Comparison of ENCODE assay signal across 10 cellular contexts in genomic region chr6:41449399-41450245, GRCh38.
DNase-seq lines count a peak whose midpoint lies in the region; ATAC-seq and TF ChIP-seq lines count a peak whose summit lies in the region.
"Had no signal": no experiment of that assay in that cellular context is flagged by ENCODE, and none has a peak within 500 bp of the region (broad histone marks: within the 10 kb centered on the region; RNA-seq: fewer than 3 reads in every experiment).

No MANE protein-coding gene starts in this region.

- H3T11ph ChIP-seq in H9 (ENCODE audit: low read length): no peak overlapping the region

- no peak overlapping the region for H3K18ac ChIP-seq in H9 (ENCODE audit: insufficient read length, low read depth, low read length)

- H2BK5ac ChIP-seq in H9 (ENCODE audit: insufficient read length, low read length): no peak overlapping the region

- no peaks in the 10 kb centered on the region for H3K79me2 ChIP-seq in H9 (ENCODE audit: insufficient read depth, low read length)

- no peaks in the 10 kb centered on the region for H3K23me2 ChIP-seq in H9 (ENCODE audit: insufficient read length, low read depth, low read length, poor library complexity, severe bottlenecking)

- no peak overlapping the region for H4K5ac ChIP-seq in H9 (ENCODE audit: insufficient read length, low read depth, low read length)

- H3K27me3 ChIP-seq in cardiac muscle cell: no peaks in the 10 kb centered on the region
- H3K27me3 ChIP-seq in left lung: peaks cover 0 to 18% of the 10 kb centered on the region in 2 donors
- H3K27me3 ChIP-seq in H9 (ENCODE audit: insufficient read depth, low read length): no peaks in the 10 kb centered on the region

- H3K36me3 ChIP-seq in cardiac muscle cell: no peaks in the 10 kb centered on the region
- H3K36me3 ChIP-seq in left lung: no peaks in the 10 kb centered on the region
- H3K36me3 ChIP-seq: thoracic aorta had no signal

- H3K27me3 Mint-ChIP-seq in H9 (ENCODE audit: low read depth): peaks cover 73% of the 10 kb centered on the region
- H3K27me3 Mint-ChIP-seq: CD4-positive, CD25-positive, alpha-beta regulatory T cell had no signal

- H4K8ac ChIP-seq in H9 (replicated peaks; ENCODE audit: insufficient read length, low read depth, low read length): no peak overlapping the region

- no peak overlapping the region for H3K27ac Mint-ChIP-seq in H9
- H3K27ac Mint-ChIP-seq: CD4-positive, CD25-positive, alpha-beta regulatory T cell had no signal

- H3K9me3 ChIP-seq in cardiac muscle cell (ENCODE audit: low read depth) (no peaks in the 10 kb centered on the region), left lung (no peaks in the 10 kb centered on the region), H9 (ENCODE audit: control insufficient read depth, low read depth, low read length) (no peaks in the 10 kb centered on the region)
- H3K9me3 ChIP-seq: thoracic aorta had no signal

- peak overlapping the region; percentile 52 for H3K27ac ChIP-seq in cardiac muscle cell
- no peak overlapping the region for H3K27ac ChIP-seq in left lung
- no peak overlapping the region for H3K27ac ChIP-seq in H9 (ENCODE audit: insufficient read length, low read depth, low read length)
- H3K27ac ChIP-seq: thoracic aorta had no signal

- H3K23ac ChIP-seq in H9 (ENCODE audit: insufficient read length, low read depth, low read length): no peak overlapping the region

- H2AFZ ChIP-seq in H9 (ENCODE audit: low read length): no peak overlapping the region

- peak in 1 of 2 donors; percentile 78 for DNase-seq in cardiac muscle cell (ENCODE audit: low read depth in 1 of 2, low spot score in 1 of 2)
- no peak for DNase-seq in Right ventricle myocardium inferior (ENCODE audit: missing footprints)
- DNase-seq in amniotic epithelial cell (ENCODE audit: low read depth): peak; percentile 27
- DNase-seq in left lung: no peak
- no peak for DNase-seq in H9
- DNase-seq in T-helper 9 cell: no peak
- no peak for DNase-seq in cerebellar nuclear complex (lab: John Stamatoyannopoulos, UW)
- DNase-seq: CD4-positive, CD25-positive, alpha-beta regulatory T cell had no signal

- H4K91ac ChIP-seq in H9 (ENCODE audit: insufficient read length, low read depth, low read length): no peak overlapping the region

- H3K4me3 ChIP-seq in cardiac muscle cell (no peak overlapping the region), left lung (no peak overlapping the region)
- H3K4me3 ChIP-seq: thoracic aorta had no signal

- H2BK15ac ChIP-seq in H9 (ENCODE audit: low read depth, low read length): no peak overlapping the region

- no peaks in the 10 kb centered on the region for H3K9me3 Mint-ChIP-seq in H9
- H3K9me3 Mint-ChIP-seq: CD4-positive, CD25-positive, alpha-beta regulatory T cell had no signal

- TF ChIP-seq CTCF in cardiac muscle cell (IDR thresholded peaks at IDR 0.05; ENCODE audit: low read depth, low read length) (no peak), left lung (IDR thresholded peaks at IDR 0.05) (no peak), H9 (conservative IDR thresholded peaks at IDR 0.05) (no peak)

- H2BK20ac ChIP-seq in H9 (ENCODE audit: low read depth, low read length, poor library complexity, severe bottlenecking): no peak overlapping the region

- H2BK120ac ChIP-seq in H9 (ENCODE audit: low read depth, low read length, poor library complexity, severe bottlenecking): no peak overlapping the region

- no peak overlapping the region for H3K4me3 Mint-ChIP-seq in H9
- H3K4me3 Mint-ChIP-seq: CD4-positive, CD25-positive, alpha-beta regulatory T cell had no signal

- intact Hi-C loops in Right ventricle myocardium inferior (cut with DNase I): no loop called here
- intact Hi-C loops in left lung (cut with DNase I): no loop called here

- H3K4me1 ChIP-seq in cardiac muscle cell (ENCODE audit: low read depth) (peaks cover 27% of the 10 kb centered on the region), left lung (peaks cover 3 to 8% of the 10 kb centered on the region in 2 donors), H9 (ENCODE audit: insufficient read depth, low read length) (no peaks in the 10 kb centered on the region)

- no peak overlapping the region for H3K4ac ChIP-seq in H9 (ENCODE audit: low read depth, low read length)

- no CpG with 5 or more reads among the region's 8 CpGs for WGBS in H9 (ENCODE audit: extremely low coverage, insufficient read length, low lambda C conversion rate)

- no peak overlapping the region for H3K56ac ChIP-seq in H9 (ENCODE audit: insufficient read length, low read depth, low read length)

- H3K9ac ChIP-seq in H9 (ENCODE audit: extremely low read depth, insufficient read length, low read length): no peak overlapping the region

- no peak overlapping the region for H2BK12ac ChIP-seq in H9 (ENCODE audit: insufficient read length, low read depth, low read length)

- H3K4me1 Mint-ChIP-seq in H9: peaks cover 27% of the 10 kb centered on the region in 2 experiments

- no peaks in the 10 kb centered on the region for H3K36me3 Mint-ChIP-seq in H9 (ENCODE audit: insufficient read depth in 1 of 3, low read depth in 3 of 3)
- H3K36me3 Mint-ChIP-seq: CD4-positive, CD25-positive, alpha-beta regulatory T cell had no signal

- no peaks in the 10 kb centered on the region for H3K79me1 ChIP-seq in H9 (ENCODE audit: insufficient read depth, low read depth, low read length, poor library complexity, severe bottlenecking)

- no peak overlapping the region for H3K4me2 ChIP-seq in H9 (ENCODE audit: insufficient read depth, insufficient read length, low read length)

- ATAC-seq in Right ventricle myocardium inferior (no peak), left lung (peak; percentile 22), HG02981 (IDR thresholded peaks at IDR 0.05; ENCODE audit: unreplicated experiment) (no peak)

- no peak overlapping the region for H3K14ac ChIP-seq in H9 (ENCODE audit: insufficient read depth, low read length)

- no peak overlapping the region for H2AK5ac ChIP-seq in H9 (ENCODE audit: insufficient read length, low read length)

- H4K20me1 ChIP-seq in H9 (ENCODE audit: control insufficient read depth, insufficient read depth, insufficient read length): no peaks in the 10 kb centered on the region
